Comparison of ENCODE assay signal across 28 cellular contexts in the genomic region with DNA sequence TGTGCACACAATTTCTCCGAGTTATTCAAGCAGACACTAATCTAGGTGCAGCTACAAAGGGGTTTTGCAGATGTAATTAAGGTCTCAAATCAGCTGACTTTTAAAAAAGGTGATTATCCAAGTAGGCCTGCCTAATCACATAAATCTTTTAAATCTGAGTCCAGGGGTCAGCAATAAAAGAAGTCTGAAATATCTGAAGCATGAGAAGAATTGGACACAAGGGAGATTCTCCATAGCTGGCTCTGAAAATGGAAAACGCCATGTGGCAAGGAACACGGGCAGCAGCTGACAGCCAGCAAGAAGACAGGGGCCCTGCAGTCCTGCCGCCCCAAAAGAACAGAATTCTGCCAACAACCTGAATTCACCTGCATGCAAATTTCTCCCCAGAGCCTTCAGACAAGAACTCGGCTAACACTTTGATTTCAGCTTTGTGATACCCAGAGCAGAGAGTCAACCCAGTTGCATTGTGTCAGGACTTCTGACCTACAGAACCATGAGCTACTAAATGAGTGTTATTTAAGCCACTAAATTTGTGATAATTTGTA. TPM values are rescaled to one million over a fixed set of nuclear protein-coding genes. Genes with fewer than 3 reads are reported as not detected.
A peak's percentile ranks its signal among the peaks of the same experiment; 100 is the strongest.
DNase-seq lines count a peak whose midpoint lies in the region; ATAC-seq and TF ChIP-seq lines count a peak whose summit lies in the region.
"Had no signal": no experiment of that assay in that cellular context is flagged by ENCODE, and none has a peak within 500 bp of the region (broad histone marks: within the 10 kb centered on the region; RNA-seq: fewer than 3 reads in every experiment).

No MANE protein-coding gene starts in this region.

- H3K4me1 ChIP-seq in Panc1 (ENCODE audit: control insufficient read depth, insufficient read depth, low read length): peaks cover 55% of the 10 kb centered on the region
- H3K4me1 ChIP-seq in hepatocyte (ENCODE audit: insufficient read depth): peaks cover 9% of the 10 kb centered on the region
- peaks cover 28% of the 10 kb centered on the region for H3K4me1 ChIP-seq in endodermal cell (ENCODE audit: control insufficient read depth, insufficient read depth, low read length)
- H3K4me1 ChIP-seq: prostate gland had no signal

- POLR2A ChIA-PET in Panc1 (lab: Charles Lee): no interaction called here

- ATAC-seq in Panc1: no peak
- ATAC-seq in stimulated activated naive B cell treated with anti-CD40 and anti-IgM and Interleukin-4, amounts not matched to agents 10 μg/mL and 1 μg/mL and 100 μg/mL, for 72 hours (replicated peaks): no peak
- no peak for ATAC-seq in GM18909 (IDR thresholded peaks at IDR 0.05; ENCODE audit: poor library complexity, unreplicated experiment)
- ATAC-seq: effector memory CD8-positive, alpha-beta T cell; left lobe of liver had no signal

- H3K4me3 ChIP-seq in Panc1 (ENCODE audit: low read depth in 2 of 2, low read length in 2 of 2) (no peak overlapping the region), hepatocyte (no peak overlapping the region), endodermal cell (ENCODE audit: low read length) (no peak overlapping the region)
- H3K4me3 ChIP-seq: ascending aorta, cardiac muscle cell, prostate gland, sigmoid colon, upper lobe of left lung had no signal

- CTCF ChIA-PET in Panc1 (lab: Charles Lee): no interaction called here

- in situ Hi-C loops in G401 (cut with HindIII; ENCODE audit: low sequenced_read_pairs) (no loop called here), Panc1 (cut with HindIII; ENCODE audit: low pct_unique_long_range_greater_than_20kb, low sequenced_read_pairs) (no loop called here)

- no peaks in the 10 kb centered on the region for H3K9me3 Mint-ChIP-seq in stimulated activated naive B cell treated with anti-CD40 and anti-IgM and Interleukin-4, amounts not matched to agents 10 μg/mL and 1 μg/mL and 100 μg/mL, for 72 hours
- no peaks in the 10 kb centered on the region for H3K9me3 Mint-ChIP-seq in endodermal cell
- H3K9me3 Mint-ChIP-seq: effector memory CD8-positive, alpha-beta T cell; naive B cell had no signal

- no peaks in the 10 kb centered on the region for H3K36me3 ChIP-seq in Panc1 (ENCODE audit: control insufficient read depth, insufficient read depth, low read length)
- no peaks in the 10 kb centered on the region for H3K36me3 ChIP-seq in hepatocyte (replicated peaks; ENCODE audit: insufficient read depth, low read depth)
- no peaks in the 10 kb centered on the region for H3K36me3 ChIP-seq in endodermal cell (ENCODE audit: control insufficient read depth, insufficient read depth, low read length)
- H3K36me3 ChIP-seq: ascending aorta, cardiac muscle cell, prostate gland, sigmoid colon, upper lobe of left lung had no signal

- H3K9me2 ChIP-seq in hepatocyte (replicated peaks; ENCODE audit: insufficient read depth): no peaks in the 10 kb centered on the region

- DNase-seq in G401 (ENCODE audit: low spot score) (peak; percentile 79), Panc1 (ENCODE audit: low read depth, low spot score) (no peak), hepatocyte (ENCODE audit: low spot score) (no peak), NCI-H1436 treated with DMSO at 0.1 percent for 48 hours (lab: John Stamatoyannopoulos, UW) (no peak), endodermal cell (no peak)
- DNase-seq in stimulated activated naive B cell treated with anti-CD40 and anti-IgM and Interleukin-4, amounts not matched to agents 10 μg/mL and 1 μg/mL and 100 μg/mL, for 72 hours: no peak
- DNase-seq: activated CD4-positive, alpha-beta T cell treated with anti-CD3 and anti-CD28 coated beads for 48 hours; activated T-cell treated with anti-CD3 and anti-CD28 coated beads for 4 hours; Calu3; DMS79 treated with DMSO at 0.1 percent for 48 hours; effector memory CD8-positive, alpha-beta T cell; KG1; MM.1S; naive B cell; NCI-H2029; nucleus accumbens; SIG-M5; sigmoid colon; stimulated activated CD4-positive, alpha-beta T cell treated with anti-CD3 and anti-CD28 coated beads, Interleukin-12 subunit alpha, Interleukin-12 subunit beta, amount 100 ng/mL, for 4 hours; stimulated activated CD4-positive, alpha-beta T cell treated with anti-CD3 and anti-CD28 coated beads, Interleukin-4, amount 100 ng/mL, for 1 hour; T-helper 9 cell; upper lobe of left lung had no signal

- BruUV-seq in Panc1 (replicated peaks; lab: Mats Ljungman, UMichigan): TSS peak; percentile 13

- peak overlapping the region in 1 of 2 donors; percentile 46 for H3K4me3 Mint-ChIP-seq in stimulated activated naive B cell treated with anti-CD40 and anti-IgM and Interleukin-4, amounts not matched to agents 10 μg/mL and 1 μg/mL and 100 μg/mL, for 72 hours
- no peak overlapping the region for H3K4me3 Mint-ChIP-seq in endodermal cell
- H3K4me3 Mint-ChIP-seq: effector memory CD8-positive, alpha-beta T cell had no signal

- no peaks in the 10 kb centered on the region for H4K20me1 ChIP-seq in hepatocyte (ENCODE audit: insufficient read depth, poor library complexity, severe bottlenecking)

- H3K9me3 ChIP-seq in Panc1 (ENCODE audit: control insufficient read depth, insufficient read depth, low read depth, low read length): no peaks in the 10 kb centered on the region
- H3K9me3 ChIP-seq in hepatocyte (ENCODE audit: low read depth): no peaks in the 10 kb centered on the region
- no peaks in the 10 kb centered on the region for H3K9me3 ChIP-seq in endodermal cell (ENCODE audit: control insufficient read depth, low read length)
- H3K9me3 ChIP-seq: ascending aorta, prostate gland, sigmoid colon, upper lobe of left lung had no signal

- H3K79me2 ChIP-seq in hepatocyte: peaks cover 71% of the 10 kb centered on the region

- peaks cover 26 to 64% of the 10 kb centered on the region in 2 donors for H3K4me1 Mint-ChIP-seq in stimulated activated naive B cell treated with anti-CD40 and anti-IgM and Interleukin-4, amounts not matched to agents 10 μg/mL and 1 μg/mL and 100 μg/mL, for 72 hours
- H3K4me1 Mint-ChIP-seq in endodermal cell: peaks cover 36% of the 10 kb centered on the region

- peaks cover 7 to 18% of the 10 kb centered on the region in 2 donors for H3K36me3 Mint-ChIP-seq in stimulated activated naive B cell treated with anti-CD40 and anti-IgM and Interleukin-4, amounts not matched to agents 10 μg/mL and 1 μg/mL and 100 μg/mL, for 72 hours
- no peaks in the 10 kb centered on the region for H3K36me3 Mint-ChIP-seq in endodermal cell (ENCODE audit: low read depth)
- H3K36me3 Mint-ChIP-seq: naive B cell had no signal

- H3K27ac ChIP-seq in Panc1 (ENCODE audit: low read length) (peak overlapping the region; percentile 96), hepatocyte (no peak overlapping the region), endodermal cell (ENCODE audit: low read depth, low read length) (no peak overlapping the region)
- H3K27ac ChIP-seq: ascending aorta, cardiac muscle cell, prostate gland, VCaP had no signal

- H3K27ac Mint-ChIP-seq in stimulated activated naive B cell treated with anti-CD40 and anti-IgM and Interleukin-4, amounts not matched to agents 10 μg/mL and 1 μg/mL and 100 μg/mL, for 72 hours: peak overlapping the region; percentile 74
- no peak overlapping the region for H3K27ac Mint-ChIP-seq in endodermal cell
- H3K27ac Mint-ChIP-seq: effector memory CD8-positive, alpha-beta T cell had no signal

- TF ChIP-seq CTCF in Panc1 (IDR thresholded peaks at IDR 0.05): no peak
- no peak for TF ChIP-seq CTCF in hepatocyte (IDR thresholded peaks at IDR 0.05; ENCODE audit: poor library complexity)
- no peak for TF ChIP-seq CTCF in endodermal cell (conservative IDR thresholded peaks at IDR 0.05)

- intact Hi-C loops in Panc1 (cut with micrococcal nuclease; ENCODE audit: unreplicated experiment): loop anchor here (10.0 kb wide), 1 partner anchor 90 kb away; no protein-coding TSS in a partner anchor

- no peak overlapping the region for H2AFZ ChIP-seq in hepatocyte

- 59% methylated on average over 5 of the region's 5 CpGs for WGBS in hepatocyte (ENCODE audit: low lambda C conversion rate, missing lambda C conversion rate)
- WGBS in endodermal cell (ENCODE audit: insufficient coverage in 1 of 2, insufficient read length in 1 of 2), 2 experiments: 72 to 95% methylated on average over 3 to 5 of the region's 5 CpGs

- H3K27me3 ChIP-seq in Panc1 (ENCODE audit: control insufficient read depth, insufficient read depth, low read length): no peaks in the 10 kb centered on the region
- H3K27me3 ChIP-seq in hepatocyte: no peaks in the 10 kb centered on the region
- H3K27me3 ChIP-seq in endodermal cell (ENCODE audit: control insufficient read depth, insufficient read depth, low read length, poor library complexity, severe bottlenecking): no peaks in the 10 kb centered on the region
- H3K27me3 ChIP-seq: ascending aorta, cardiac muscle cell, sigmoid colon had no signal

- no peaks in the 10 kb centered on the region for H3K27me3 Mint-ChIP-seq in stimulated activated naive B cell treated with anti-CD40 and anti-IgM and Interleukin-4, amounts not matched to agents 10 μg/mL and 1 μg/mL and 100 μg/mL, for 72 hours
- H3K27me3 Mint-ChIP-seq in endodermal cell (ENCODE audit: insufficient read depth): no peaks in the 10 kb centered on the region
- H3K27me3 Mint-ChIP-seq: effector memory CD8-positive, alpha-beta T cell; naive B cell had no signal

- H3K4me2 ChIP-seq in hepatocyte: peak overlapping the region; percentile 34

- H3K9ac ChIP-seq in endodermal cell (ENCODE audit: extremely low read depth, low read length, poor library complexity, severe bottlenecking): no peak overlapping the region

RNA-seq across cellular contexts. Expression of a gene that starts 3.4 kb away (rescaled TPM):
- total RNA-seq in G401 (2014; rRNA removed; shearing (Covaris generic)): 21.5 and 61.9 TPM in 2 replicates
- total RNA-seq in Panc1 (2021; ENCODE audit: unreplicated experiment) (25.8 TPM), hepatocyte (16.5 and 16.6 TPM in 2 replicates), endodermal cell (10 to 100 TPM; 31.1 to 31.9 TPM)
- polyA plus RNA-seq in Panc1 (2012; ENCODE audit: insufficient read length): 24.1 TPM
- polyA plus RNA-seq in hepatocyte: 25.1 and 42.2 TPM in 2 replicates
- polyA plus RNA-seq in endodermal cell (2013, experiment 1 of 2): 32.4 TPM
- polyA plus RNA-seq in endodermal cell (2013, experiment 2 of 2): 27.4 TPM
